In genomic region chr2:145407-145806, GRCh38 we compare ENCODE assay signal across 1 cellular context.
TF ChIP-seq lines count a peak whose summit lies in the region.

No MANE protein-coding gene starts in this region.

TF ChIP-seq in liver, 16 proteins besides CTCF, POLR2A, EP300 and RAD21 (continued from another document):
- peak; percentile 27 for TF ChIP-seq REST (IDR thresholded peaks at IDR 0.05)
- TF ChIP-seq JUND (IDR thresholded peaks at IDR 0.05), result peak in 1 of 2 donors; percentile 25
- TF ChIP-seq FOXA2 (IDR thresholded peaks at IDR 0.05), result no peak
- TF ChIP-seq MAX (IDR thresholded peaks at IDR 0.05), result peak; percentile 19
- no peak for TF ChIP-seq HNF4G (IDR thresholded peaks at IDR 0.05)
- TF ChIP-seq GABPA (IDR thresholded peaks at IDR 0.05 in 1 of 2, conservative IDR thresholded peaks at IDR 0.05 in 1 of 2), result no peak
- no peak for TF ChIP-seq FOXA1 (IDR thresholded peaks at IDR 0.05)
- peak in 1 of 2 donors; percentile 41 for TF ChIP-seq RXRA (IDR thresholded peaks at IDR 0.05)
- no peak for TF ChIP-seq SP1 (IDR thresholded peaks at IDR 0.05)
- TF ChIP-seq EGR1 (IDR thresholded peaks at IDR 0.05; ENCODE audit: low read depth in 2 of 2), result no peak
